In the genomic region with DNA sequence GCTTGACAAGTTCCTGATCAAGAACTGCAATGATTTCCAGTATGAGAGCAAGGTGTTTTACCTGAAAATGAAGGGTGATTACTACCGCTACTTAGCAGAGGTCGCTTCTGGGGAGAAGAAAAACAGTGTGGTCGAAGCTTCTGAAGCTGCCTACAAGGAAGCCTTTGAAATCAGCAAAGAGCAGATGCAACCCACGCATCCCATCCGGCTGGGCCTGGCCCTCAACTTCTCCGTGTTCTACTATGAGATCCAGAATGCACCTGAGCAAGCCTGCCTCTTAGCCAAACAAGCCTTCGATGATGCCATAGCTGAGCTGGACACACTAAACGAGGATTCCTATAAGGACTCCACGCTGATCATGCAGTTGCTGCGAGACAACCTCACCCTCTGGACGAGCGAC, we compare ENCODE assay signal across 20 cellular contexts. TPM values are rescaled to one million over a fixed set of nuclear protein-coding genes. Genes with fewer than 3 reads are reported as not detected.
DNase-seq lines count a peak whose midpoint lies in the region; ATAC-seq and TF ChIP-seq lines count a peak whose summit lies in the region.
"Had no signal": no experiment of that assay in that cellular context is flagged by ENCODE, and none has a peak within 500 bp of the region (broad histone marks: within the 10 kb centered on the region; RNA-seq: fewer than 3 reads in every experiment).

No MANE protein-coding gene starts in this region.

- H3K14ac ChIP-seq in H9 (ENCODE audit: insufficient read depth, low read length): no peak overlapping the region

- H2BK120ac ChIP-seq in H9 (ENCODE audit: low read depth, low read length, poor library complexity, severe bottlenecking): no peak overlapping the region

- H3K23ac ChIP-seq in H9 (ENCODE audit: insufficient read length, low read depth, low read length): no peak overlapping the region

- DNase-seq in activated CD8-positive, alpha-beta memory T cell treated with anti-CD3 and anti-CD28 coated beads, Interleukin-2, amount 50 U/mL, for 4 hours: peak; percentile 27
- DNase-seq in activated CD8-positive, alpha-beta memory T cell treated with anti-CD3 and anti-CD28 coated beads, Interleukin-2, amount 50 U/mL, for 48 hours: no peak
- DNase-seq in H9 (no peak), foreskin fibroblast (no peak), NCI-H526 (lab: John Stamatoyannopoulos, UW) (no peak), NCI-H187 treated with DMSO at 0.1 percent for 48 hours (lab: John Stamatoyannopoulos, UW) (no peak)
- peak in 5 of 10 donors; percentile 9 to 41 (median 29) for DNase-seq in naive thymus-derived CD8-positive, alpha-beta T cell
- DNase-seq: ACHN; activated B cell treated with CpG ODN at 0.5 μM for 24 hours; activated T-cell treated with anti-CD3 and anti-CD28 coated beads, Interleukin-2, amount 50 U/mL, for 48 hours; H7; left lung; NCI-H1092 treated with DMSO at 0.1 percent for 48 hours; NCI-H2107; NCI-H510A treated with DMSO at 0.1 percent for 48 hours; stimulated activated CD8-positive, alpha-beta memory T cell treated with anti-CD3 and anti-CD28 coated beads, Interleukin-4, amount 100 ng/mL, for 48 hours had no signal

- no peaks in the 10 kb centered on the region for H3K9me3 Mint-ChIP-seq in H9
- no peaks in the 10 kb centered on the region for H3K9me3 Mint-ChIP-seq in activated naive CD4-positive, alpha-beta T cell treated with anti-CD3 and anti-CD28 coated beads, Interleukin-2, amount 50 U/mL, for 24 hours
- H3K9me3 Mint-ChIP-seq in naive thymus-derived CD8-positive, alpha-beta T cell: no peaks in the 10 kb centered on the region
- H3K9me3 Mint-ChIP-seq: activated B cell treated with CpG ODN at 0.5 μM for 24 hours; neural progenitor cell; T-helper 2 cell treated with Interferon-gamma antibody and Interleukin-4, amounts not matched to agents 5 μg/mL and 100 μg/mL, for 36 hours had no signal

- no peak overlapping the region for H3K56ac ChIP-seq in H9 (ENCODE audit: insufficient read length, low read depth, low read length)

- H3K36me3 Mint-ChIP-seq in H9 (ENCODE audit: insufficient read depth in 1 of 3, low read depth in 3 of 3): peaks cover 28 to 43% (median 41%) of the 10 kb centered on the region in 3 experiments
- H3K36me3 Mint-ChIP-seq in activated naive CD4-positive, alpha-beta T cell treated with anti-CD3 and anti-CD28 coated beads, Interleukin-2, amount 50 U/mL, for 24 hours: peaks cover 2% of the 10 kb centered on the region
- peaks cover 0 to 3% (median 2%) of the 10 kb centered on the region in 3 donors for H3K36me3 Mint-ChIP-seq in naive thymus-derived CD8-positive, alpha-beta T cell

- H3K18ac ChIP-seq in H9 (ENCODE audit: insufficient read length, low read depth, low read length): no peak overlapping the region

- H2BK12ac ChIP-seq in H9 (ENCODE audit: insufficient read length, low read depth, low read length): no peak overlapping the region

- no peak overlapping the region for H2AFZ ChIP-seq in H9 (ENCODE audit: low read length)
- H2AFZ ChIP-seq: neural progenitor cell had no signal

- H2BK15ac ChIP-seq in H9 (ENCODE audit: low read depth, low read length): no peak overlapping the region

- ATAC-seq in naive thymus-derived CD8-positive, alpha-beta T cell: peak; percentile 84 to 91
- ATAC-seq: left lung had no signal

- H3K27ac Mint-ChIP-seq in H9: peak overlapping the region in 2 of 3 experiments; percentile 0 to 50; a peak in 3 of 7 replicates
- H3K27ac Mint-ChIP-seq in activated naive CD4-positive, alpha-beta T cell treated with anti-CD3 and anti-CD28 coated beads, Interleukin-2, amount 50 U/mL, for 24 hours: peak overlapping the region; percentile 86
- H3K27ac Mint-ChIP-seq in naive thymus-derived CD8-positive, alpha-beta T cell: peak overlapping the region; percentile 51 to 92 (median 84)
- H3K27ac Mint-ChIP-seq: activated B cell treated with CpG ODN at 0.5 μM for 24 hours, neural progenitor cell had no signal

- no peak overlapping the region for H4K8ac ChIP-seq in H9 (replicated peaks; ENCODE audit: insufficient read length, low read depth, low read length)

- no peak overlapping the region for H3K27ac ChIP-seq in H9 (ENCODE audit: insufficient read length, low read depth, low read length)
- H3K27ac ChIP-seq: neural progenitor cell had no signal

- no peaks in the 10 kb centered on the region for H3K23me2 ChIP-seq in H9 (ENCODE audit: insufficient read length, low read depth, low read length, poor library complexity, severe bottlenecking)

- H3K4me3 Mint-ChIP-seq in H9: no peak overlapping the region
- peak overlapping the region; percentile 66 for H3K4me3 Mint-ChIP-seq in activated naive CD4-positive, alpha-beta T cell treated with anti-CD3 and anti-CD28 coated beads, Interleukin-2, amount 50 U/mL, for 24 hours
- H3K4me3 Mint-ChIP-seq in naive thymus-derived CD8-positive, alpha-beta T cell: peak overlapping the region in 9 of 10 donors; percentile 49 to 80 (median 63)
- H3K4me3 Mint-ChIP-seq: activated B cell treated with CpG ODN at 0.5 μM for 24 hours; neural progenitor cell; T-helper 2 cell treated with Interferon-gamma antibody and Interleukin-4, amounts not matched to agents 5 μg/mL and 100 μg/mL, for 36 hours had no signal

- WGBS in H9 (ENCODE audit: extremely low coverage, insufficient read length, low lambda C conversion rate): no CpG with 5 or more reads among the region's 12 CpGs

- no peaks in the 10 kb centered on the region for H3K9me3 ChIP-seq in H9 (ENCODE audit: control insufficient read depth, low read depth, low read length)
- H3K9me3 ChIP-seq: ascending aorta, left lung had no signal

- no peaks in the 10 kb centered on the region for H4K20me1 ChIP-seq in H9 (ENCODE audit: control insufficient read depth, insufficient read depth, insufficient read length)

- no peaks in the 10 kb centered on the region for H3K27me3 Mint-ChIP-seq in H9 (ENCODE audit: low read depth)
- H3K27me3 Mint-ChIP-seq in activated naive CD4-positive, alpha-beta T cell treated with anti-CD3 and anti-CD28 coated beads, Interleukin-2, amount 50 U/mL, for 24 hours: no peaks in the 10 kb centered on the region
- H3K27me3 Mint-ChIP-seq in naive thymus-derived CD8-positive, alpha-beta T cell: no peaks in the 10 kb centered on the region
- H3K27me3 Mint-ChIP-seq: activated B cell treated with CpG ODN at 0.5 μM for 24 hours had no signal

- no peak overlapping the region for H2BK5ac ChIP-seq in H9 (ENCODE audit: insufficient read length, low read length)

- no peak overlapping the region for H2AK5ac ChIP-seq in H9 (ENCODE audit: insufficient read length, low read length)

- POLR2A ChIA-PET in naive thymus-derived CD8-positive, alpha-beta T cell (lab: Charles Lee): interaction anchor here (0.6 to 2.9 kb wide), 3 partner anchors 11 to 681 kb away, joined by 3 to 10 read pairs (median 3); no protein-coding TSS in a partner anchor

- peaks cover 6% of the 10 kb centered on the region for H3K4me1 ChIP-seq in H9 (ENCODE audit: insufficient read depth, low read length)

- no peak overlapping the region for H4K91ac ChIP-seq in H9 (ENCODE audit: insufficient read length, low read depth, low read length)

- peaks cover 16% of the 10 kb centered on the region for H3K79me1 ChIP-seq in H9 (ENCODE audit: insufficient read depth, low read depth, low read length, poor library complexity, severe bottlenecking)

- H3T11ph ChIP-seq in H9 (ENCODE audit: low read length): no peak overlapping the region

- H3K4me3 ChIP-seq in foreskin fibroblast (ENCODE audit: low read depth in 1 of 2, low read length in 2 of 2): no peak overlapping the region
- H3K4me3 ChIP-seq: ascending aorta, left lung, neural progenitor cell had no signal

- no peak overlapping the region for H2BK20ac ChIP-seq in H9 (ENCODE audit: low read depth, low read length, poor library complexity, severe bottlenecking)

- TF ChIP-seq CTCF in H9 (conservative IDR thresholded peaks at IDR 0.05): no peak
- TF ChIP-seq CTCF in foreskin fibroblast (IDR thresholded peaks at IDR 0.05; ENCODE audit: low read depth, low read length): no peak

- H3K27me3 ChIP-seq in H9 (ENCODE audit: insufficient read depth, low read length): no peaks in the 10 kb centered on the region
- H3K27me3 ChIP-seq: ascending aorta, left lung, neural progenitor cell had no signal

- H3K79me2 ChIP-seq in H9 (ENCODE audit: insufficient read depth, low read length): peaks cover 24% of the 10 kb centered on the region; the same call in 1 of the 2 replicates

- H4K5ac ChIP-seq in H9 (ENCODE audit: insufficient read length, low read depth, low read length): no peak overlapping the region

- H3K4ac ChIP-seq in H9 (ENCODE audit: low read depth, low read length): no peak overlapping the region

- H3K4me2 ChIP-seq in H9 (ENCODE audit: insufficient read depth, insufficient read length, low read length): no peak overlapping the region
- H3K4me2 ChIP-seq: neural progenitor cell had no signal

- peaks cover 50 to 57% of the 10 kb centered on the region in 2 experiments for H3K4me1 Mint-ChIP-seq in H9
- H3K4me1 Mint-ChIP-seq in activated naive CD4-positive, alpha-beta T cell treated with anti-CD3 and anti-CD28 coated beads, Interleukin-2, amount 50 U/mL, for 24 hours: peaks cover 66% of the 10 kb centered on the region
- H3K4me1 Mint-ChIP-seq in naive thymus-derived CD8-positive, alpha-beta T cell: peaks cover 37 to 72% (median 68%) of the 10 kb centered on the region in 4 donors

- no peak overlapping the region for H3K9ac ChIP-seq in H9 (ENCODE audit: extremely low read depth, insufficient read length, low read length)
- H3K9ac ChIP-seq: neural progenitor cell had no signal

RNA-seq across cellular contexts. Expression of a gene that starts 12.0 kb away (rescaled TPM):
- 231 and 250 TPM in 2 replicates for total RNA-seq in H9 (2021)
- 10 to 100 TPM; 29.9 to 30.9 TPM for total RNA-seq in naive thymus-derived CD8-positive, alpha-beta T cell
- polyA plus RNA-seq in naive thymus-derived CD8-positive, alpha-beta T cell: 10 to 100 TPM; 25.1 to 44.4 (median 32.5) TPM

Comparison
In these comparisons a context has a peak if more than half of its experiments do, and no peak if none do; other contexts are left out.
1. H3K27ac Mint-ChIP-seq: peak in every context shown above with its lines; median percentile 86 in activated naive CD4-positive, alpha-beta T cell treated with anti-CD3 and anti-CD28 coated beads, Interleukin-2, amount 50 U/mL, for 24 hours; 84 in naive thymus-derived CD8-positive, alpha-beta T cell; 25 in H9.
2. H3K4me3 Mint-ChIP-seq: peak in activated naive CD4-positive, alpha-beta T cell treated with anti-CD3 and anti-CD28 coated beads, Interleukin-2, amount 50 U/mL, for 24 hours (single experiment) and naive thymus-derived CD8-positive, alpha-beta T cell (9 of 10); none in H9 (0 of 2).